ENCODE assay signal across 9 cellular contexts in the genomic region with DNA sequence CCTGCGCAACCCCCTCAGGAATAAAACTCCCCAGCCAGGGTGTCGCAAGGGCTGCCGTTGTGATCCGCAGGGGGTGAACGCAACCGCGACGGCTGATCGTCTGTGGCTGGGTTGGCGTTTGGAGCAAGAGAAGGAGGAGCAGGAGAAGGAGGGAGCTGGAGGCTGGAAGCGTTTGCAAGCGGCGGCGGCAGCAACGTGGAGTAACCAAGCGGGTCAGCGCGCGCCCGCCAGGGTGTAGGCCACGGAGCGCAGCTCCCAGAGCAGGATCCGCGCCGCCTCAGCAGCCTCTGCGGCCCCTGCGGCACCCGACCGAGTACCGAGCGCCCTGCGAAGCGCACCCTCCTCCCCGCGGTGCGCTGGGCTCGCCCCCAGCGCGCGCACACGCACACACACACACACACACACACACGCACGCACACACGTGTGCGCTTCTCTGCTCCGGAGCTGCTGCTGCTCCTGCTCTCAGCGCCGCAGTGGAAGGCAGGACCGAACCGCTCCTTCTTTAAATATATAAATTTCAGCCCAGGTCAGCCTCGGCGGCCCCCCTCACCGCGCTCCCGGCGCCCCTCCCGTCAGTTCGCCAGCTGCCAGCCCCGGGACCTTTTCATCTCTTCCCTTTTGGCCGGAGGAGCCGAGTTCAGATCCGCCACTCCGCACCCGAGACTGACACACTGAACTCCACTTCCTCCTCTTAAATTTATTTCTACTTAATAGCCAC. TPM values are rescaled to one million over a fixed set of nuclear protein-coding genes. Genes with fewer than 3 reads are reported as not detected.
DNase-seq lines count a peak whose midpoint lies in the region; ATAC-seq and TF ChIP-seq lines count a peak whose summit lies in the region.
"Had no signal": no experiment of that assay in that cellular context is flagged by ENCODE, and none has a peak within 500 bp of the region (broad histone marks: within the 10 kb centered on the region; RNA-seq: fewer than 3 reads in every experiment).

No MANE protein-coding gene starts in this region.

- no peak overlapping the region for H3K9ac ChIP-seq in neural progenitor cell

- H3K4me3 ChIP-seq in neural progenitor cell, result peak overlapping the region; percentile 72

- H3K27me3 Mint-ChIP-seq in activated T-cell treated with anti-CD3 and anti-CD28 coated beads, Interleukin-2, amount 50 U/mL, for 24 hours, result peaks cover 18% of the 10 kb centered on the region
- peaks cover 20% of the 10 kb centered on the region for H3K27me3 Mint-ChIP-seq in neural progenitor cell (ENCODE audit: insufficient read depth, low read depth)

- TF ChIP-seq CTCF in C4-2B (conservative IDR thresholded peaks at IDR 0.05) (no peak), foreskin keratinocyte (conservative IDR thresholded peaks at IDR 0.05) (no peak), neural progenitor cell (IDR thresholded peaks at IDR 0.05) (no peak)

- DNase-seq in NCI-H2227 treated with DMSO at 0.1 percent for 48 hours (lab: John Stamatoyannopoulos, UW), result peak; percentile 71
- DNase-seq in activated T-cell treated with anti-CD3 and anti-CD28 coated beads, Interleukin-2, amount 50 U/mL, for 24 hours, result peak; percentile 54
- peak; percentile 50 to 70 for DNase-seq in foreskin keratinocyte
- DNase-seq in neural progenitor cell (ENCODE audit: low spot score), result peak; percentile 80
- DNase-seq in effector CD8-positive, alpha-beta T cell (lab: John Stamatoyannopoulos, UW), result no peak

- peak; percentile 31 for ATAC-seq in GM18873 (IDR thresholded peaks at IDR 0.05; ENCODE audit: low FRiP score, unreplicated experiment)
- peak; percentile 60 for ATAC-seq in HG03064 (IDR thresholded peaks at IDR 0.05; ENCODE audit: low read depth, unreplicated experiment)
- peak; percentile 82 for ATAC-seq in foreskin keratinocyte

- H3K36me3 ChIP-seq in neural progenitor cell, result no peaks in the 10 kb centered on the region

- H2AFZ ChIP-seq in neural progenitor cell (replicated peaks), result peak overlapping the region; percentile 97

- peaks cover 7% of the 10 kb centered on the region for H3K36me3 Mint-ChIP-seq in activated T-cell treated with anti-CD3 and anti-CD28 coated beads, Interleukin-2, amount 50 U/mL, for 24 hours (ENCODE audit: low read depth)
- no peaks in the 10 kb centered on the region for H3K36me3 Mint-ChIP-seq in neural progenitor cell

- H4K20me1 ChIP-seq in neural progenitor cell (ENCODE audit: low read depth), result no peaks in the 10 kb centered on the region

- H3K4me2 ChIP-seq in neural progenitor cell, result peak overlapping the region; percentile 86

- peaks cover 22% of the 10 kb centered on the region for H3K4me1 Mint-ChIP-seq in activated T-cell treated with anti-CD3 and anti-CD28 coated beads, Interleukin-2, amount 50 U/mL, for 24 hours (ENCODE audit: low read depth)
- peaks cover 15% of the 10 kb centered on the region for H3K4me1 Mint-ChIP-seq in neural progenitor cell

- H3K4me1 ChIP-seq in foreskin keratinocyte (peaks cover 14% of the 10 kb centered on the region), neural progenitor cell (peaks cover 10% of the 10 kb centered on the region)

- H3K9me3 ChIP-seq in neural progenitor cell (ENCODE audit: low read depth), result no peaks in the 10 kb centered on the region

- H3K79me2 ChIP-seq in neural progenitor cell (ENCODE audit: low read depth), result no peaks in the 10 kb centered on the region

- H3K9me3 Mint-ChIP-seq in activated T-cell treated with anti-CD3 and anti-CD28 coated beads, Interleukin-2, amount 50 U/mL, for 24 hours, result no peaks in the 10 kb centered on the region
- no peaks in the 10 kb centered on the region for H3K9me3 Mint-ChIP-seq in neural progenitor cell
- H3K9me3 Mint-ChIP-seq: stimulated activated naive CD8-positive, alpha-beta T cell treated with anti-CD3 and anti-CD28 coated beads, Interleukin-15, Interleukin-2, amounts not matched to agents 100 ng/mL and 50 ng/mL, for 24 hours had no signal

- no peak overlapping the region for H3K4me3 Mint-ChIP-seq in activated T-cell treated with anti-CD3 and anti-CD28 coated beads, Interleukin-2, amount 50 U/mL, for 24 hours
- H3K4me3 Mint-ChIP-seq in neural progenitor cell, result no peak overlapping the region
- H3K4me3 Mint-ChIP-seq: stimulated activated naive CD8-positive, alpha-beta T cell treated with anti-CD3 and anti-CD28 coated beads, Interleukin-15, Interleukin-2, amounts not matched to agents 100 ng/mL and 50 ng/mL, for 24 hours had no signal

- H3K27ac ChIP-seq in C4-2B (peak overlapping the region; percentile 58), foreskin keratinocyte (peak overlapping the region; percentile 10), neural progenitor cell (no peak overlapping the region)

- H3K27ac Mint-ChIP-seq in activated T-cell treated with anti-CD3 and anti-CD28 coated beads, Interleukin-2, amount 50 U/mL, for 24 hours, result no peak overlapping the region
- H3K27ac Mint-ChIP-seq in neural progenitor cell, result no peak overlapping the region
- H3K27ac Mint-ChIP-seq: stimulated activated naive CD8-positive, alpha-beta T cell treated with anti-CD3 and anti-CD28 coated beads, Interleukin-15, Interleukin-2, amounts not matched to agents 100 ng/mL and 50 ng/mL, for 24 hours had no signal

- H3K27me3 ChIP-seq in foreskin keratinocyte, result no peaks in the 10 kb centered on the region
- H3K27me3 ChIP-seq in neural progenitor cell, result peaks cover 38% of the 10 kb centered on the region

- peaks cover 11% of the 10 kb centered on the region for H3F3A ChIP-seq in neural progenitor cell (ENCODE audit: low read depth)

RNA-seq across cellular contexts. Expression of gene TGFB2, which starts 0.7 kb away (rescaled TPM):
- total RNA-seq in foreskin keratinocyte (4.8 and 6.6 TPM in 2 replicates), neural progenitor cell (ENCODE audit: low replicate concordance) (0.37 and 1.9 TPM in 2 replicates)
- 1.2 and 2.1 TPM in 2 replicates for polyA plus RNA-seq in foreskin keratinocyte

Comparison
In these comparisons a context has a peak if more than half of its experiments do, and no peak if none do; other contexts are left out.
1. ATAC-seq: peak in every context shown above with its lines; median percentile 82 in foreskin keratinocyte; 60 in HG03064; 31 in GM18873.